In genomic region chr10:22133640-22134624, GRCh38 we compare ENCODE assay signal across 9 cellular contexts.
DNase-seq lines count a peak whose midpoint lies in the region; ATAC-seq lines count a peak whose summit lies in the region.
"Had no signal": no experiment of that assay in that cellular context is flagged by ENCODE, and none has a peak within 500 bp of the region (broad histone marks: within the 10 kb centered on the region; RNA-seq: fewer than 3 reads in every experiment).

No MANE protein-coding gene starts in this region.

- no peak overlapping the region for H3K27ac Mint-ChIP-seq in T-helper 2 cell treated with Interferon-gamma antibody and Interleukin-4, amounts not matched to agents 5 μg/mL and 100 μg/mL, for 36 hours

- H3K9me3 Mint-ChIP-seq in T-helper 2 cell treated with Interferon-gamma antibody and Interleukin-4, amounts not matched to agents 5 μg/mL and 100 μg/mL, for 36 hours: peaks cover 7% of the 10 kb centered on the region

- H3K4me1 Mint-ChIP-seq in T-helper 2 cell treated with Interferon-gamma antibody and Interleukin-4, amounts not matched to agents 5 μg/mL and 100 μg/mL, for 36 hours (ENCODE audit: low read depth): peaks cover 5% of the 10 kb centered on the region

- H3K4me3 Mint-ChIP-seq in T-helper 2 cell treated with Interferon-gamma antibody and Interleukin-4, amounts not matched to agents 5 μg/mL and 100 μg/mL, for 36 hours: no peak overlapping the region

- H3K36me3 Mint-ChIP-seq in T-helper 2 cell treated with Interferon-gamma antibody and Interleukin-4, amounts not matched to agents 5 μg/mL and 100 μg/mL, for 36 hours (ENCODE audit: low read depth): no peaks in the 10 kb centered on the region

- no peaks in the 10 kb centered on the region for H3K27me3 Mint-ChIP-seq in T-helper 2 cell treated with Interferon-gamma antibody and Interleukin-4, amounts not matched to agents 5 μg/mL and 100 μg/mL, for 36 hours (ENCODE audit: low read depth)

- ATAC-seq in GM18519 (IDR thresholded peaks at IDR 0.05; ENCODE audit: low FRiP score, unreplicated experiment) (peak; percentile 73), GM21825 (IDR thresholded peaks at IDR 0.05; ENCODE audit: unreplicated experiment) (peak; percentile 65)

- DNase-seq in NCI-H524 treated with DMSO at 0.1 percent for 48 hours (lab: John Stamatoyannopoulos, UW) (peak; percentile 27), inferior parietal cortex (ENCODE audit: extremely low spot score) (peak; percentile 35), HuH-7.5 (ENCODE audit: low spot score) (no peak), anterior cingulate cortex (lab: John Stamatoyannopoulos, UW) (no peak), activated gamma-delta T cell treated with Interleukin-2 at 50 U/mL for 16 hours (no peak)
- DNase-seq in T-helper 2 cell treated with Interferon-gamma antibody and Interleukin-4, amounts not matched to agents 5 μg/mL and 100 μg/mL, for 36 hours (ENCODE audit: low spot score): no peak
- DNase-seq: left cardiac atrium had no signal

Comparison
In these comparisons a context has a peak if more than half of its experiments do, and no peak if none do; other contexts are left out.
1. DNase-seq: peak in NCI-H524 treated with DMSO at 0.1 percent for 48 hours (single experiment) and inferior parietal cortex (single experiment); none in HuH-7.5 (single experiment), anterior cingulate cortex (0 of 58), T-helper 2 cell treated with Interferon-gamma antibody and Interleukin-4, amounts not matched to agents 5 μg/mL and 100 μg/mL, for 36 hours (single experiment) and activated gamma-delta T cell treated with Interleukin-2 at 50 U/mL for 16 hours (single experiment).